In genomic region chr7:116449950-116450349, GRCh38 we compare ENCODE assay signal across 21 cellular contexts. TPM values are rescaled to one million over a fixed set of nuclear protein-coding genes. Genes with fewer than 3 reads are reported as not detected.
DNase-seq lines count a peak whose midpoint lies in the region; ATAC-seq and TF ChIP-seq lines count a peak whose summit lies in the region.
"Had no signal": no experiment of that assay in that cellular context is flagged by ENCODE, and none has a peak within 500 bp of the region (broad histone marks: within the 10 kb centered on the region; RNA-seq: fewer than 3 reads in every experiment).

No MANE protein-coding gene starts in this region.

- H3K27me3 Mint-ChIP-seq in nephron progenitor cell (ENCODE audit: low read depth, poor library complexity) = peaks cover 3% of the 10 kb centered on the region

- H3K27ac ChIP-seq in esophagus muscularis mucosa (replicated peaks in 1 of 4) (peak overlapping the region; percentile 54 to 75 (median 68)), thyroid gland (peak overlapping the region; percentile 39 to 73 (median 43))
- H3K27ac ChIP-seq: cardiac muscle cell had no signal

- peak; percentile 52 for ATAC-seq in left lobe of liver
- ATAC-seq in HG02870 (IDR thresholded peaks at IDR 0.05; ENCODE audit: unreplicated experiment) = no peak
- ATAC-seq: CD8-positive, alpha-beta T cell; GM23338; mucosa of descending colon had no signal

- DNase-seq in NCI-H460 (ENCODE audit: extremely low read depth, low read depth) (peak; percentile 30), esophagus muscularis mucosa (ENCODE audit: extremely low spot score) (no peak), left lobe of liver (ENCODE audit: low spot score) (no peak), thyroid gland (no peak), nephron progenitor cell (no peak), NCI-H510A (lab: John Stamatoyannopoulos, UW) (no peak)
- no peak for DNase-seq in activated effector memory CD4-positive, alpha-beta T cell treated with Interleukin-2 at 50 U/mL for 16 hours
- DNase-seq: activated CD4-positive, alpha-beta T cell treated with anti-CD3 and anti-CD28 coated beads for 48 hours; CD8-positive, alpha-beta T cell; erythroblast; glutamatergic neuron; mucosa of descending colon; NCI-H1436; SHP77; stimulated activated CD4-positive, alpha-beta T cell treated with anti-CD3 and anti-CD28 coated beads, Interleukin-12 subunit alpha, Interleukin-12 subunit beta, amount 100 ng/mL, for 4 hours; stimulated activated CD8-positive, alpha-beta memory T cell treated with anti-CD3 and anti-CD28 coated beads, Interleukin-4, amount 100 ng/mL, for 48 hours; T-helper 1 cell had no signal

- H3K4me3 Mint-ChIP-seq in nephron progenitor cell = no peak overlapping the region
- H3K4me3 Mint-ChIP-seq: CD8-positive, alpha-beta T cell; GM23338; IgD-negative memory B cell had no signal

- 20% methylated on average over 4 of the region's 4 CpGs for whole genome bisulfite sequencing in esophagus muscularis mucosa
- 45 to 50% methylated on average over 4 of the region's 4 CpGs for WGBS in thyroid gland, 2 donors

- H3K4me3 ChIP-seq in esophagus muscularis mucosa (peak overlapping the region in 1 of 4 donors; percentile 1), thyroid gland (replicated peaks in 1 of 3) (no peak overlapping the region)
- H3K4me3 ChIP-seq: cardiac muscle cell, GM23338, mucosa of descending colon had no signal

- H3K4me1 Mint-ChIP-seq in nephron progenitor cell = no peaks in the 10 kb centered on the region
- H3K4me1 Mint-ChIP-seq: IgD-negative memory B cell had no signal

- no peak for TF ChIP-seq EP300 in esophagus muscularis mucosa (IDR thresholded peaks at IDR 0.05)

- H3K9me3 Mint-ChIP-seq in nephron progenitor cell = no peaks in the 10 kb centered on the region
- H3K9me3 Mint-ChIP-seq: CD8-positive, alpha-beta T cell; GM23338; IgD-negative memory B cell had no signal

- no peaks in the 10 kb centered on the region for H3K9me3 ChIP-seq in esophagus muscularis mucosa
- no peaks in the 10 kb centered on the region for H3K9me3 ChIP-seq in thyroid gland
- H3K9me3 ChIP-seq: mucosa of descending colon had no signal

- no peak overlapping the region for H3K27ac Mint-ChIP-seq in nephron progenitor cell
- H3K27ac Mint-ChIP-seq: CD8-positive, alpha-beta T cell; GM23338; IgD-negative memory B cell had no signal

- intact Hi-C loops in esophagus muscularis mucosa (cut with DNase I) (loop anchor here (5.0 kb wide), 3 partner anchors 47 to 178 kb away; partner anchors contain the start of genes CAV1 and CAV2), thyroid gland (cut with DNase I) (no loop called here)

- H3K36me3 Mint-ChIP-seq in nephron progenitor cell (ENCODE audit: low read depth) = no peaks in the 10 kb centered on the region
- H3K36me3 Mint-ChIP-seq: CD8-positive, alpha-beta T cell; IgD-negative memory B cell had no signal

- no peaks in the 10 kb centered on the region for H3K36me3 ChIP-seq in esophagus muscularis mucosa
- no peaks in the 10 kb centered on the region for H3K36me3 ChIP-seq in thyroid gland
- H3K36me3 ChIP-seq: cardiac muscle cell had no signal

- TF ChIP-seq CTCF in esophagus muscularis mucosa (IDR thresholded peaks at IDR 0.05) = no peak
- TF ChIP-seq CTCF in thyroid gland (IDR thresholded peaks at IDR 0.05) = no peak
- TF ChIP-seq CTCF in nephron progenitor cell (IDR thresholded peaks at IDR 0.05) = no peak

- H3K4me1 ChIP-seq in esophagus muscularis mucosa (peaks cover 14 to 54% (median 40%) of the 10 kb centered on the region in 4 donors), thyroid gland (peaks cover 28 to 48% of the 10 kb centered on the region in 2 donors)

- TF ChIP-seq POLR2A in esophagus muscularis mucosa (IDR thresholded peaks at IDR 0.05; ENCODE audit: low read depth) = no peak
- peak in 1 of 2 donors; percentile 7 for TF ChIP-seq POLR2A in thyroid gland (IDR thresholded peaks at IDR 0.05)

- H3K27me3 ChIP-seq in esophagus muscularis mucosa (no peaks in the 10 kb centered on the region), thyroid gland (no peaks in the 10 kb centered on the region)
- H3K27me3 ChIP-seq: cardiac muscle cell had no signal

RNA-seq across cellular contexts. Expression of gene CAV2, which starts 49.6 kb away (rescaled TPM):
- total RNA-seq in NCI-H460 (2014; rRNA removed; shearing (Covaris generic)) = 109 and 112 TPM in 2 replicates
- 67.6 and 69.1 TPM in 2 replicates for polyA plus RNA-seq in NCI-H460 (2014; cell fraction: nucleus; rRNA removed)
- 100 to 1,000 TPM; 125 to 148 (median 129) TPM for total RNA-seq in esophagus muscularis mucosa
- 28.4 TPM for total RNA-seq in left lobe of liver
- 100 to 1,000 TPM; 210 to 331 (median 239) TPM for total RNA-seq in thyroid gland
- total RNA-seq: CD8-positive, alpha-beta T cell had no signal
- polyA plus RNA-seq: IgD-negative memory B cell had no signal
